Comparison of ENCODE assay signal across 18 cellular contexts in genomic region chr5:36230151-36230788, GRCh38. TPM values are rescaled to one million over a fixed set of nuclear protein-coding genes. Genes with fewer than 3 reads are reported as not detected.
DNase-seq lines count a peak whose midpoint lies in the region; ATAC-seq and TF ChIP-seq lines count a peak whose summit lies in the region.
"Had no signal": no experiment of that assay in that cellular context is flagged by ENCODE, and none has a peak within 500 bp of the region (broad histone marks: within the 10 kb centered on the region; RNA-seq: fewer than 3 reads in every experiment).

No MANE protein-coding gene starts in this region.

- peaks cover 4% of the 10 kb centered on the region for H3K36me3 ChIP-seq in CD4-positive, CD25-positive, alpha-beta regulatory T cell (ENCODE audit: control insufficient read depth, insufficient read depth, low read length)
- H3K36me3 ChIP-seq in GM23338 (ENCODE audit: insufficient read depth) (no peaks in the 10 kb centered on the region), SJCRH30 (peaks cover 21% of the 10 kb centered on the region)

- no peaks in the 10 kb centered on the region for H3K27me3 ChIP-seq in CD4-positive, CD25-positive, alpha-beta regulatory T cell (ENCODE audit: control insufficient read depth, insufficient read depth, low read length)
- H3K27me3 ChIP-seq in GM23338 (ENCODE audit: insufficient read depth) (no peaks in the 10 kb centered on the region), SJCRH30 (no peaks in the 10 kb centered on the region)

- peaks cover 0 to 14% (median 8%) of the 10 kb centered on the region in 4 donors for H3K4me1 Mint-ChIP-seq in CD4-positive, CD25-positive, alpha-beta regulatory T cell
- H3K4me1 Mint-ChIP-seq in GM23338, result peaks cover 7% of the 10 kb centered on the region; the same call in 2 of the 3 replicates
- peaks cover 20% of the 10 kb centered on the region for H3K4me1 Mint-ChIP-seq in nephron

- no peaks in the 10 kb centered on the region for H3F3A ChIP-seq in GM23338 (replicated peaks; ENCODE audit: low read depth)

- no peak for ATAC-seq in CD4-positive, CD25-positive, alpha-beta regulatory T cell (ENCODE audit: low read depth in 2 of 2)
- ATAC-seq in GM23338, result peak; percentile 58
- ATAC-seq: A549 had no signal

- no peaks in the 10 kb centered on the region for H3K36me3 Mint-ChIP-seq in CD4-positive, CD25-positive, alpha-beta regulatory T cell
- H3K36me3 Mint-ChIP-seq in GM23338 (ENCODE audit: low read depth) (no peaks in the 10 kb centered on the region), nephron (ENCODE audit: low read depth) (peaks cover 11% of the 10 kb centered on the region)

- no peaks in the 10 kb centered on the region for H3K4me1 ChIP-seq in CD4-positive, CD25-positive, alpha-beta regulatory T cell (ENCODE audit: control insufficient read depth, insufficient read depth, low read length, poor library complexity, severe bottlenecking)
- H3K4me1 ChIP-seq in GM23338 (ENCODE audit: insufficient read depth), result no peaks in the 10 kb centered on the region
- peaks cover 26% of the 10 kb centered on the region for H3K4me1 ChIP-seq in SJCRH30

- H3K4me3 Mint-ChIP-seq in CD4-positive, CD25-positive, alpha-beta regulatory T cell, result no peak overlapping the region
- H3K4me3 Mint-ChIP-seq in GM23338, result no peak overlapping the region
- H3K4me3 Mint-ChIP-seq in nephron, result no peak overlapping the region
- H3K4me3 Mint-ChIP-seq: CD4-positive, alpha-beta memory T cell; HFFc6 had no signal

- H3K9me3 Mint-ChIP-seq in CD4-positive, CD25-positive, alpha-beta regulatory T cell, result peaks cover 0 to 2% (median 0%) of the 10 kb centered on the region in 7 donors
- H3K9me3 Mint-ChIP-seq in GM23338 (no peaks in the 10 kb centered on the region), nephron (no peaks in the 10 kb centered on the region)
- H3K9me3 Mint-ChIP-seq: CD4-positive, alpha-beta memory T cell; HFFc6 had no signal

- no peak for TF ChIP-seq CTCF in GM23338 (conservative IDR thresholded peaks at IDR 0.05; ENCODE audit: low read depth in 2 of 2)
- no peak for TF ChIP-seq CTCF in nephron (IDR thresholded peaks at IDR 0.05; ENCODE audit: unreplicated experiment in 3 of 3)

- no peaks in the 10 kb centered on the region for H3K79me2 ChIP-seq in GM23338 (replicated peaks; ENCODE audit: insufficient read depth)

- no peaks in the 10 kb centered on the region for H3K27me3 Mint-ChIP-seq in CD4-positive, CD25-positive, alpha-beta regulatory T cell
- H3K27me3 Mint-ChIP-seq in GM23338 (ENCODE audit: insufficient read depth, low read depth, poor library complexity) (no peaks in the 10 kb centered on the region), nephron (ENCODE audit: low read depth) (no peaks in the 10 kb centered on the region)
- H3K27me3 Mint-ChIP-seq: CD4-positive, alpha-beta memory T cell had no signal

- H3K27ac ChIP-seq in CD4-positive, CD25-positive, alpha-beta regulatory T cell (ENCODE audit: insufficient read depth, low read length, poor library complexity, severe bottlenecking), result no peak overlapping the region
- no peak overlapping the region for H3K27ac ChIP-seq in GM23338 (ENCODE audit: low read depth)
- peak overlapping the region; percentile 65 for H3K27ac ChIP-seq in SJCRH30
- H3K27ac ChIP-seq: A549, KMS-11, SK-N-MC had no signal

- no peak overlapping the region for H3K4me2 ChIP-seq in GM23338
- H3K4me2 ChIP-seq: A549, KMS-11 had no signal

- DNase-seq in CD4-positive, CD25-positive, alpha-beta regulatory T cell, result no peak
- DNase-seq in GM23338 (ENCODE audit: low spot score) (no peak), SJCRH30 (peak; percentile 83 to 87), NCI-H1092 treated with DMSO at 0.1 percent for 48 hours (lab: John Stamatoyannopoulos, UW) (no peak), NOMO-1 treated with DMSO at 0.1 percent for 48 hours (lab: John Stamatoyannopoulos, UW; ENCODE audit: unreplicated experiment) (no peak), iPS-NIHi11 (ENCODE audit: low spot score) (no peak)
- no peak for DNase-seq in activated T-cell treated with anti-CD3 and anti-CD28 coated beads, Interleukin-2, amount 50 U/mL, for 1 hour
- DNase-seq: Calu3; CD4-positive, alpha-beta memory T cell; DMS79 treated with DMSO at 0.1 percent for 48 hours; HFFc6; NCI-H1105; NCI-H2081; Right ventricle myocardium superior had no signal

- peaks cover 2% of the 10 kb centered on the region; the same call in 1 of the 2 replicates for H4K20me1 ChIP-seq in GM23338 (replicated peaks; ENCODE audit: insufficient read depth)

- no peak overlapping the region for H2AFZ ChIP-seq in GM23338

- no peaks in the 10 kb centered on the region for H3K9me2 ChIP-seq in GM23338 (ENCODE audit: insufficient read depth)

- H3K4me3 ChIP-seq in CD4-positive, CD25-positive, alpha-beta regulatory T cell (ENCODE audit: low read depth, low read length), result no peak overlapping the region
- no peak overlapping the region for H3K4me3 ChIP-seq in GM23338
- H3K4me3 ChIP-seq in SJCRH30, result no peak overlapping the region
- H3K4me3 ChIP-seq: A549, SK-N-MC had no signal

- H3K9me3 ChIP-seq in CD4-positive, CD25-positive, alpha-beta regulatory T cell (ENCODE audit: control insufficient read depth in 2 of 2, low read length in 2 of 2), result no peaks in the 10 kb centered on the region
- no peaks in the 10 kb centered on the region for H3K9me3 ChIP-seq in SJCRH30 (replicated peaks)
- H3K9me3 ChIP-seq: A549 had no signal

- peak overlapping the region in 2 of 3 donors; percentile 54 to 57 for H3K27ac Mint-ChIP-seq in CD4-positive, CD25-positive, alpha-beta regulatory T cell
- no peak overlapping the region for H3K27ac Mint-ChIP-seq in GM23338
- peak overlapping the region in 2 of 3 experiments; percentile 11 to 20 for H3K27ac Mint-ChIP-seq in nephron
- H3K27ac Mint-ChIP-seq: HFFc6 had no signal

TF ChIP-seq in GM23338, 12 proteins besides CTCF, POLR2A, EP300 and RAD21 (continues in another document):
- no peak for TF ChIP-seq EZH2 (IDR thresholded peaks at IDR 0.05; ENCODE audit: low read depth, unreplicated experiment)
- no peak for TF ChIP-seq ZNF331 (CRISPR knock-in tag; IDR thresholded peaks at IDR 0.05; ENCODE audit: low read depth)
- no peak for TF ChIP-seq STAT1 (IDR thresholded peaks at IDR 0.05; ENCODE audit: unreplicated experiment)
- no peak for TF ChIP-seq CREB1 (CRISPR knock-in tag; IDR thresholded peaks at IDR 0.05; ENCODE audit: low read depth)
- TF ChIP-seq ZNF114 (CRISPR knock-in tag; IDR thresholded peaks at IDR 0.05), result no peak
- TF ChIP-seq REST (IDR thresholded peaks at IDR 0.05; ENCODE audit: unreplicated experiment), result no peak

RNA-seq across cellular contexts. Expression of gene NADK2, which starts 11.5 kb away (rescaled TPM):
- 10.9 TPM for total RNA-seq in CD4-positive, CD25-positive, alpha-beta regulatory T cell
- polyA plus RNA-seq in CD4-positive, CD25-positive, alpha-beta regulatory T cell, result 1 to 10 TPM; 4.6 to 7.8 (median 6.4) TPM
- total RNA-seq in GM23338 (2014; rRNA removed; shearing (Covaris generic)), result 11.8 and 16.0 TPM in 2 replicates
- polyA plus RNA-seq in GM23338 (2016; fragmentation: Nextera tagmentation; extraction: Ambion mirVana), result 4.5 and 4.6 TPM in 2 replicates
- 42.0 and 49.9 TPM in 2 replicates for total RNA-seq in SJCRH30 (2014; rRNA removed; shearing (Covaris generic))

Comparison
In these comparisons a context has a peak if more than half of its experiments do, and no peak if none do; other contexts are left out.
1. DNase-seq: peak in SJCRH30 (2 of 2); none in CD4-positive, CD25-positive, alpha-beta regulatory T cell (0 of 3), GM23338 (single experiment), NCI-H1092 treated with DMSO at 0.1 percent for 48 hours (single experiment), activated T-cell treated with anti-CD3 and anti-CD28 coated beads, Interleukin-2, amount 50 U/mL, for 1 hour (single experiment), NOMO-1 treated with DMSO at 0.1 percent for 48 hours (single experiment) and iPS-NIHi11 (single experiment).